In the genomic region with DNA sequence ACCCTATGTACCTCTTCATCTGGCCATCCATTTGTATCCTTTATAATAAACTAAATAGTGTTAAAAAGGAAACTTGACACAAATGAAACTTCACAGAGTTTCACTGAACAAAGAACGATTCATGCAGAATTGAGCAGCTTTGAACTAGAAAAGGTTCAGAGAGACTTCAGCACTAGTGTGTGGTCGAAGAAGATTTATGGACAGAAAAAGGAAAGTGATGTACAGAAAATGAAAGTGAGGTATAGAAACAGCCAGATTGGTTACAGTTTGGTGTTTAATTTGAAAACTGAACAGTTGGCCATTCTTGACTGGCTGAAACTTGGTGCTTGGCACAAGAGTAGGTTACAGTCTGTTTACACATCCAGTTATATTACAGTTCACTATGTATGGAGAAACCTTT, we compare ENCODE assay signal across 17 cellular contexts.
A peak's percentile ranks its signal among the peaks of the same experiment; 100 is the strongest.
DNase-seq lines count a peak whose midpoint lies in the region; ATAC-seq and TF ChIP-seq lines count a peak whose summit lies in the region.
"Had no signal": no experiment of that assay in that cellular context is flagged by ENCODE, and none has a peak within 500 bp of the region (broad histone marks: within the 10 kb centered on the region; RNA-seq: fewer than 3 reads in every experiment).

No MANE protein-coding gene starts in this region.

- H3K9ac ChIP-seq in BLaER1 treated with 17β-estradiol and CSF1 and Interleukin-3, amounts not matched to agents 10 nM and 100 nM = no peak overlapping the region
- H3K9ac ChIP-seq in neural progenitor cell = no peak overlapping the region

- H3K27me3 Mint-ChIP-seq in CD4-positive, alpha-beta memory T cell = no peaks in the 10 kb centered on the region
- peaks cover 2% of the 10 kb centered on the region for H3K27me3 Mint-ChIP-seq in neural progenitor cell (ENCODE audit: insufficient read depth, low read depth)

- H3K79me2 ChIP-seq in neural progenitor cell (ENCODE audit: low read depth) = no peaks in the 10 kb centered on the region

- no peaks in the 10 kb centered on the region for H3K36me3 ChIP-seq in BLaER1 treated with 17β-estradiol and CSF1 and Interleukin-3, amounts not matched to agents 10 nM and 100 nM
- H3K36me3 ChIP-seq in CD4-positive, alpha-beta memory T cell (ENCODE audit: insufficient read depth, low read length) = no peaks in the 10 kb centered on the region
- no peaks in the 10 kb centered on the region for H3K36me3 ChIP-seq in neural progenitor cell
- H3K36me3 ChIP-seq: HAP-1, SJCRH30 had no signal

- H3K4me2 ChIP-seq in BLaER1 treated with 17β-estradiol and CSF1 and Interleukin-3, amounts not matched to agents 10 nM and 100 nM = peak overlapping the region in 7 of 11 experiments; percentile 8 to 33 (median 17); a peak in 10 of 22 replicates
- no peak overlapping the region for H3K4me2 ChIP-seq in neural progenitor cell
- H3K4me2 ChIP-seq: PC-9 had no signal

- H3K27ac Mint-ChIP-seq in CD4-positive, alpha-beta memory T cell = no peak overlapping the region
- H3K27ac Mint-ChIP-seq in neural progenitor cell = no peak overlapping the region

- H2AFZ ChIP-seq in neural progenitor cell (replicated peaks) = no peak overlapping the region
- H2AFZ ChIP-seq: PC-9 had no signal

- H3K4me1 ChIP-seq in BLaER1 treated with 17β-estradiol and CSF1 and Interleukin-3, amounts not matched to agents 10 nM and 100 nM = peaks cover 0 to 61% (median 34%) of the 10 kb centered on the region in 10 experiments; a peak in 17 of 20 replicates
- no peaks in the 10 kb centered on the region for H3K4me1 ChIP-seq in CD4-positive, alpha-beta memory T cell (ENCODE audit: insufficient read depth, low read length)
- peaks cover 24% of the 10 kb centered on the region for H3K4me1 ChIP-seq in neural progenitor cell
- H3K4me1 ChIP-seq: HAP-1, SJCRH30 had no signal

- intact Hi-C loops in CD4-positive, alpha-beta memory T cell (cut with micrococcal nuclease) = no loop called here

- no peaks in the 10 kb centered on the region for H3K36me3 Mint-ChIP-seq in CD4-positive, alpha-beta memory T cell
- no peaks in the 10 kb centered on the region for H3K36me3 Mint-ChIP-seq in neural progenitor cell

- no peaks in the 10 kb centered on the region for H3K4me1 Mint-ChIP-seq in CD4-positive, alpha-beta memory T cell
- H3K4me1 Mint-ChIP-seq in neural progenitor cell = peaks cover 8% of the 10 kb centered on the region

- ATAC-seq in GM19324 (IDR thresholded peaks at IDR 0.05; ENCODE audit: low FRiP score, unreplicated experiment) = peak; percentile 76
- peak; percentile 70 for ATAC-seq in HG02798 (IDR thresholded peaks at IDR 0.05; ENCODE audit: poor library complexity, unreplicated experiment)
- ATAC-seq in HG03378 (IDR thresholded peaks at IDR 0.05; ENCODE audit: unreplicated experiment) = peak; percentile 44
- ATAC-seq in HG03457 (IDR thresholded peaks at IDR 0.05; ENCODE audit: unreplicated experiment) = no peak
- ATAC-seq: K562 had no signal

- peaks cover 10 to 33% (median 18%) of the 10 kb centered on the region in 11 experiments for H3K9me3 ChIP-seq in BLaER1 treated with 17β-estradiol and CSF1 and Interleukin-3, amounts not matched to agents 10 nM and 100 nM (replicated peaks in 1 of 11)
- peaks cover 0 to 3% of the 10 kb centered on the region in 2 donors for H3K9me3 ChIP-seq in CD4-positive, alpha-beta memory T cell (ENCODE audit: control insufficient read depth in 1 of 2, low read length in 2 of 2)
- no peaks in the 10 kb centered on the region for H3K9me3 ChIP-seq in neural progenitor cell (ENCODE audit: low read depth)
- H3K9me3 ChIP-seq: HAP-1, SJCRH30 had no signal

- CTCF ChIA-PET in CD4-positive, alpha-beta memory T cell (lab: Charles Lee; ENCODE audit: partially characterized antibody) = no interaction called here

- no peak for TF ChIP-seq CTCF in neural progenitor cell (IDR thresholded peaks at IDR 0.05)

- no peaks in the 10 kb centered on the region for H4K20me1 ChIP-seq in BLaER1 treated with 17β-estradiol and CSF1 and Interleukin-3, amounts not matched to agents 10 nM and 100 nM
- no peaks in the 10 kb centered on the region for H4K20me1 ChIP-seq in neural progenitor cell (ENCODE audit: low read depth)

- POLR2A ChIA-PET in CD4-positive, alpha-beta memory T cell (lab: Charles Lee; ENCODE audit: partially characterized antibody) = no interaction called here

- DNase-seq in CD4-positive, alpha-beta memory T cell = no peak
- DNase-seq in dedifferentiated amniotic fluid mesenchymal stem cell (ENCODE audit: extremely low spot score) (no peak), neural progenitor cell (ENCODE audit: low spot score) (no peak)
- DNase-seq: NCI-H1417 treated with DMSO at 0.1 percent for 48 hours, NCI-H2029, NCI-H2171 treated with DMSO at 0.1 percent for 48 hours, NCI-H510A, NCI-H774, PC-9, SJCRH30 had no signal

- H3K4me3 ChIP-seq in BLaER1 treated with 17β-estradiol and CSF1 and Interleukin-3, amounts not matched to agents 10 nM and 100 nM = no peak overlapping the region
- H3K4me3 ChIP-seq in CD4-positive, alpha-beta memory T cell (ENCODE audit: low read length in 2 of 2) = no peak overlapping the region
- no peak overlapping the region for H3K4me3 ChIP-seq in neural progenitor cell
- H3K4me3 ChIP-seq: HAP-1, K562, PC-9, SJCRH30 had no signal

- H3K4me3 Mint-ChIP-seq in CD4-positive, alpha-beta memory T cell = no peak overlapping the region
- no peak overlapping the region for H3K4me3 Mint-ChIP-seq in neural progenitor cell

- H3F3A ChIP-seq in neural progenitor cell (ENCODE audit: low read depth) = peaks cover 11% of the 10 kb centered on the region

- H3K27ac ChIP-seq in BLaER1 treated with 17β-estradiol and CSF1 and Interleukin-3, amounts not matched to agents 10 nM and 100 nM = no peak overlapping the region
- no peak overlapping the region for H3K27ac ChIP-seq in CD4-positive, alpha-beta memory T cell (ENCODE audit: low read depth, low read length)
- no peak overlapping the region for H3K27ac ChIP-seq in neural progenitor cell
- H3K27ac ChIP-seq: PC-9, SJCRH30 had no signal

- H3K9me3 Mint-ChIP-seq in CD4-positive, alpha-beta memory T cell = peaks cover 0 to 5% (median 2%) of the 10 kb centered on the region in 8 donors
- H3K9me3 Mint-ChIP-seq in neural progenitor cell = peaks cover 5% of the 10 kb centered on the region

- no peaks in the 10 kb centered on the region for H3K27me3 ChIP-seq in BLaER1 treated with 17β-estradiol and CSF1 and Interleukin-3, amounts not matched to agents 10 nM and 100 nM
- H3K27me3 ChIP-seq in CD4-positive, alpha-beta memory T cell (ENCODE audit: insufficient read depth, low read length) = no peaks in the 10 kb centered on the region
- H3K27me3 ChIP-seq in neural progenitor cell = no peaks in the 10 kb centered on the region
- H3K27me3 ChIP-seq: SJCRH30 had no signal
